Comparison of ENCODE assay signal across 1 cellular context in genomic region chr10:72215611-72216549, GRCh38.
TF ChIP-seq lines count a peak whose summit lies in the region.

ANAPC16 (plus strand) TSS chr10:72216012; CDS start chr10:72223915, 7,903 bp downstream.
A gene with protein sequence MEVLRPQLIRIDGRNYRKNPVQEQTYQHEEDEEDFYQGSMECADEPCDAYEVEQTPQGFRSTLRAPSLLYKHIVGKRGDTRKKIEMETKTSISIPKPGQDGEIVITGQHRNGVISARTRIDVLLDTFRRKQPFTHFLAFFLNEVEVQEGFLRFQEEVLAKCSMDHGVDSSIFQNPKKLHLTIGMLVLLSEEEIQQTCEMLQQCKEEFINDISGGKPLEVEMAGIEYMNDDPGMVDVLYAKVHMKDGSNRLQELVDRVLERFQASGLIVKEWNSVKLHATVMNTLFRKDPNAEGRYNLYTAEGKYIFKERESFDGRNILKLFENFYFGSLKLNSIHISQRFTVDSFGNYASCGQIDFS (minus strand): TSS chr10:72216276. CDS start chr10:72213298, 2,978 bp downstream.

TF ChIP-seq in HepG2, 621 proteins besides CTCF, POLR2A, EP300 and RAD21 (continued from another document and continues in another):
- TF ChIP-seq, protein P1, sequence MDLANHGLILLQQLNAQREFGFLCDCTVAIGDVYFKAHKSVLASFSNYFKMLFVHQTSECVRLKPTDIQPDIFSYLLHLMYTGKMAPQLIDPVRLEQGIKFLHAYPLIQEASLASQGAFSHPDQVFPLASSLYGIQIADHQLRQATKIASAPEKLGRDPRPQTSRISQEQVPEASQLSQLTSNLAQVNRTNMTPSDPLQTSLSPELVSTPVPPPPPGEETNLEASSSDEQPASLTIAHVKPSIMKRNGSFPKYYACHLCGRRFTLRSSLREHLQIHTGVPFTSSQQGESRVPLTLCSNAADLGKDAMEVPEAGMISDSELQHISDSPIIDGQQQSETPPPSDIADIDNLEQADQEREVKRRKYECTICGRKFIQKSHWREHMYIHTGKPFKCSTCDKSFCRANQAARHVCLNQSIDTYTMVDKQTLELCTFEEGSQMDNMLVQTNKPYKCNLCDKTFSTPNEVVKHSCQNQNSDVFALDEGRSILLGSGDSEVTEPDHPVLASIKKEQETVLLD (CRISPR knock-in tag; IDR thresholded peaks at IDR 0.05; ENCODE audit: low read depth), result peak; percentile 61; the same call in 1 of the 2 replicates
- TF ChIP-seq FUBP1 (CRISPR knock-in tag; IDR thresholded peaks at IDR 0.05; ENCODE audit: borderline replicate concordance) (peak; percentile 96; the same call in 1 of the 2 replicates), MYNN (CRISPR knock-in tag; IDR thresholded peaks at IDR 0.05; ENCODE audit: low read depth) (no peak), DR1 (CRISPR knock-in tag; IDR thresholded peaks at IDR 0.05) (peak; percentile 42; the same call in 1 of the 2 replicates), TGIF2 (CRISPR knock-in tag; IDR thresholded peaks at IDR 0.05) (peak; percentile 48), ZMAT5 (CRISPR knock-in tag; IDR thresholded peaks at IDR 0.05; ENCODE audit: borderline replicate concordance, low read depth) (no peak), FOXC1 (CRISPR knock-in tag; IDR thresholded peaks at IDR 0.05; ENCODE audit: borderline replicate concordance) (peak; percentile 94), ZSCAN29 (CRISPR knock-in tag; conservative IDR thresholded peaks at IDR 0.05) (peak; percentile 76), ZNF724P (CRISPR knock-in tag; IDR thresholded peaks at IDR 0.05; ENCODE audit: borderline replicate concordance) (peak; percentile 27; the same call in 1 of the 2 replicates), MEIS1 (CRISPR knock-in tag; IDR thresholded peaks at IDR 0.05; ENCODE audit: borderline replicate concordance) (peak; percentile 96), SALL1 (CRISPR knock-in tag; IDR thresholded peaks at IDR 0.05) (peak; percentile 96), RFX3 (CRISPR knock-in tag; IDR thresholded peaks at IDR 0.05) (no peak), MZF1 (CRISPR knock-in tag; IDR thresholded peaks at IDR 0.05; ENCODE audit: borderline replicate concordance) (no peak), ZNF7 (CRISPR knock-in tag; IDR thresholded peaks at IDR 0.05) (no peak), ZNF260 (CRISPR knock-in tag; IDR thresholded peaks at IDR 0.05; ENCODE audit: borderline replicate concordance, low read depth) (no peak), MIER2 (CRISPR knock-in tag; IDR thresholded peaks at IDR 0.05) (no peak), ZNF720 (CRISPR knock-in tag; IDR thresholded peaks at IDR 0.05) (no peak), ZFP36L1 (CRISPR knock-in tag; IDR thresholded peaks at IDR 0.05) (peak; percentile 83), KAT2B (IDR thresholded peaks at IDR 0.05; ENCODE audit: borderline replicate concordance, low read depth, low read length) (no peak), ZNF605 (CRISPR knock-in tag; IDR thresholded peaks at IDR 0.05) (peak; percentile 70; the same call in 1 of the 2 replicates), AKAP8 (CRISPR knock-in tag; IDR thresholded peaks at IDR 0.05) (peak; percentile 70; the same call in 1 of the 2 replicates), ZNF567 (CRISPR knock-in tag; IDR thresholded peaks at IDR 0.05; ENCODE audit: borderline replicate concordance) (peak; percentile 92; the same call in 1 of the 2 replicates), SMAD3 (CRISPR knock-in tag; IDR thresholded peaks at IDR 0.05) (no peak), DDIT3 (CRISPR knock-in tag; IDR thresholded peaks at IDR 0.05) (no peak), KDM3A (CRISPR knock-in tag; IDR thresholded peaks at IDR 0.05; ENCODE audit: low read depth) (peak; percentile 85; the same call in 1 of the 2 replicates)
- TF ChIP-seq, protein P2, sequence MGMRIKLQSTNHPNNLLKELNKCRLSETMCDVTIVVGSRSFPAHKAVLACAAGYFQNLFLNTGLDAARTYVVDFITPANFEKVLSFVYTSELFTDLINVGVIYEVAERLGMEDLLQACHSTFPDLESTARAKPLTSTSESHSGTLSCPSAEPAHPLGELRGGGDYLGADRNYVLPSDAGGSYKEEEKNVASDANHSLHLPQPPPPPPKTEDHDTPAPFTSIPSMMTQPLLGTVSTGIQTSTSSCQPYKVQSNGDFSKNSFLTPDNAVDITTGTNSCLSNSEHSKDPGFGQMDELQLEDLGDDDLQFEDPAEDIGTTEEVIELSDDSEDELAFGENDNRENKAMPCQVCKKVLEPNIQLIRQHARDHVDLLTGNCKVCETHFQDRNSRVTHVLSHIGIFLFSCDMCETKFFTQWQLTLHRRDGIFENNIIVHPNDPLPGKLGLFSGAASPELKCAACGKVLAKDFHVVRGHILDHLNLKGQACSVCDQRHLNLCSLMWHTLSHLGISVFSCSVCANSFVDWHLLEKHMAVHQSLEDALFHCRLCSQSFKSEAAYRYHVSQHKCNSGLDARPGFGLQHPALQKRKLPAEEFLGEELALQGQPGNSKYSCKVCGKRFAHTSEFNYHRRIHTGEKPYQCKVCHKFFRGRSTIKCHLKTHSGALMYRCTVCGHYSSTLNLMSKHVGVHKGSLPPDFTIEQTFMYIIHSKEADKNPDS (CRISPR knock-in tag; IDR thresholded peaks at IDR 0.05), result peak; percentile 74; the same call in 1 of the 2 replicates
- TF ChIP-seq, protein P3, sequence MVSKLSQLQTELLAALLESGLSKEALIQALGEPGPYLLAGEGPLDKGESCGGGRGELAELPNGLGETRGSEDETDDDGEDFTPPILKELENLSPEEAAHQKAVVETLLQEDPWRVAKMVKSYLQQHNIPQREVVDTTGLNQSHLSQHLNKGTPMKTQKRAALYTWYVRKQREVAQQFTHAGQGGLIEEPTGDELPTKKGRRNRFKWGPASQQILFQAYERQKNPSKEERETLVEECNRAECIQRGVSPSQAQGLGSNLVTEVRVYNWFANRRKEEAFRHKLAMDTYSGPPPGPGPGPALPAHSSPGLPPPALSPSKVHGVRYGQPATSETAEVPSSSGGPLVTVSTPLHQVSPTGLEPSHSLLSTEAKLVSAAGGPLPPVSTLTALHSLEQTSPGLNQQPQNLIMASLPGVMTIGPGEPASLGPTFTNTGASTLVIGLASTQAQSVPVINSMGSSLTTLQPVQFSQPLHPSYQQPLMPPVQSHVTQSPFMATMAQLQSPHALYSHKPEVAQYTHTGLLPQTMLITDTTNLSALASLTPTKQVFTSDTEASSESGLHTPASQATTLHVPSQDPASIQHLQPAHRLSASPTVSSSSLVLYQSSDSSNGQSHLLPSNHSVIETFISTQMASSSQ (IDR thresholded peaks at IDR 0.05; ENCODE audit: low read depth), result no peak
- TF ChIP-seq, protein P3 (CRISPR knock-in tag; IDR thresholded peaks at IDR 0.05; ENCODE audit: borderline replicate concordance), result peak; percentile 78; the same call in 1 of the 2 replicates
- TF ChIP-seq, protein P4, sequence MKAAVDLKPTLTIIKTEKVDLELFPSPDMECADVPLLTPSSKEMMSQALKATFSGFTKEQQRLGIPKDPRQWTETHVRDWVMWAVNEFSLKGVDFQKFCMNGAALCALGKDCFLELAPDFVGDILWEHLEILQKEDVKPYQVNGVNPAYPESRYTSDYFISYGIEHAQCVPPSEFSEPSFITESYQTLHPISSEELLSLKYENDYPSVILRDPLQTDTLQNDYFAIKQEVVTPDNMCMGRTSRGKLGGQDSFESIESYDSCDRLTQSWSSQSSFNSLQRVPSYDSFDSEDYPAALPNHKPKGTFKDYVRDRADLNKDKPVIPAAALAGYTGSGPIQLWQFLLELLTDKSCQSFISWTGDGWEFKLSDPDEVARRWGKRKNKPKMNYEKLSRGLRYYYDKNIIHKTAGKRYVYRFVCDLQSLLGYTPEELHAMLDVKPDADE (CRISPR knock-in tag; IDR thresholded peaks at IDR 0.05), result no peak
- TF ChIP-seq, protein P5, sequence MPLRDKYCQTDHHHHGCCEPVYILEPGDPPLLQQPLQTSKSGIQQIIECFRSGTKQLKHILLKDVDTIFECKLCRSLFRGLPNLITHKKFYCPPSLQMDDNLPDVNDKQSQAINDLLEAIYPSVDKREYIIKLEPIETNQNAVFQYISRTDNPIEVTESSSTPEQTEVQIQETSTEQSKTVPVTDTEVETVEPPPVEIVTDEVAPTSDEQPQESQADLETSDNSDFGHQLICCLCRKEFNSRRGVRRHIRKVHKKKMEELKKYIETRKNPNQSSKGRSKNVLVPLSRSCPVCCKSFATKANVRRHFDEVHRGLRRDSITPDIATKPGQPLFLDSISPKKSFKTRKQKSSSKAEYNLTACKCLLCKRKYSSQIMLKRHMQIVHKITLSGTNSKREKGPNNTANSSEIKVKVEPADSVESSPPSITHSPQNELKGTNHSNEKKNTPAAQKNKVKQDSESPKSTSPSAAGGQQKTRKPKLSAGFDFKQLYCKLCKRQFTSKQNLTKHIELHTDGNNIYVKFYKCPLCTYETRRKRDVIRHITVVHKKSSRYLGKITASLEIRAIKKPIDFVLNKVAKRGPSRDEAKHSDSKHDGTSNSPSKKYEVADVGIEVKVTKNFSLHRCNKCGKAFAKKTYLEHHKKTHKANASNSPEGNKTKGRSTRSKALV (CRISPR knock-in tag; IDR thresholded peaks at IDR 0.05), result peak; percentile 91
- TF ChIP-seq, protein P6, sequence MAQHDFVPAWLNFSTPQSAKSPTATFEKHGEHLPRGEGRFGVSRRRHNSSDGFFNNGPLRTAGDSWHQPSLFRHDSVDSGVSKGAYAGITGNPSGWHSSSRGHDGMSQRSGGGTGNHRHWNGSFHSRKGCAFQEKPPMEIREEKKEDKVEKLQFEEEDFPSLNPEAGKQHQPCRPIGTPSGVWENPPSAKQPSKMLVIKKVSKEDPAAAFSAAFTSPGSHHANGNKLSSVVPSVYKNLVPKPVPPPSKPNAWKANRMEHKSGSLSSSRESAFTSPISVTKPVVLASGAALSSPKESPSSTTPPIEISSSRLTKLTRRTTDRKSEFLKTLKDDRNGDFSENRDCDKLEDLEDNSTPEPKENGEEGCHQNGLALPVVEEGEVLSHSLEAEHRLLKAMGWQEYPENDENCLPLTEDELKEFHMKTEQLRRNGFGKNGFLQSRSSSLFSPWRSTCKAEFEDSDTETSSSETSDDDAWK (CRISPR knock-in tag; IDR thresholded peaks at IDR 0.05), result no peak
- TF ChIP-seq, protein P7, sequence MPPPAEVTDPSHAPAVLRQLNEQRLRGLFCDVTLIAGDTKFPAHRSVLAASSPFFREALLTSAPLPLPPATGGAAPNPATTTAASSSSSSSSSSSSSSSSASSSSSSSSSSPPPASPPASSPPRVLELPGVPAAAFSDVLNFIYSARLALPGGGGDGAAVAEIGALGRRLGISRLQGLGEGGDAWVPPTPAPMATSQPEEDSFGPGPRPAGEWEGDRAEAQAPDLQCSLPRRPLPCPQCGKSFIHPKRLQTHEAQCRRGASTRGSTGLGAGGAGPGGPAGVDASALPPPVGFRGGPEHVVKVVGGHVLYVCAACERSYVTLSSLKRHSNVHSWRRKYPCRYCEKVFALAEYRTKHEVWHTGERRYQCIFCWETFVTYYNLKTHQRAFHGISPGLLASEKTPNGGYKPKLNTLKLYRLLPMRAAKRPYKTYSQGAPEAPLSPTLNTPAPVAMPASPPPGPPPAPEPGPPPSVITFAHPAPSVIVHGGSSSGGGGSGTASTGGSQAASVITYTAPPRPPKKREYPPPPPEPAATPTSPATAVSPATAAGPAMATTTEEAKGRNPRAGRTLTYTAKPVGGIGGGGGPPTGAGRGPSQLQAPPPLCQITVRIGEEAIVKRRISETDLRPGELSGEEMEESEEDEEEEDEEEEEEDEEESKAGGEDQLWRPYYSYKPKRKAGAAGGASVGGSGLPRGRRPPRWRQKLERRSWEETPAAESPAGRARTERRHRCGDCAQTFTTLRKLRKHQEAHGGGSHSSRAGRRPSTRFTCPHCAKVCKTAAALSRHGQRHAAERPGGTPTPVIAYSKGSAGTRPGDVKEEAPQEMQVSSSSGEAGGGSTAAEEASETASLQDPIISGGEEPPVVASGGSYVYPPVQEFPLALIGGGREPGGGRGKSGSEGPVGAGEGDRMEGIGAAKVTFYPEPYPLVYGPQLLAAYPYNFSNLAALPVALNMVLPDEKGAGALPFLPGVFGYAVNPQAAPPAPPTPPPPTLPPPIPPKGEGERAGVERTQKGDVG (CRISPR knock-in tag; IDR thresholded peaks at IDR 0.05; ENCODE audit: borderline replicate concordance), result peak; percentile 83; the same call in 1 of the 2 replicates
- TF ChIP-seq, protein P8, sequence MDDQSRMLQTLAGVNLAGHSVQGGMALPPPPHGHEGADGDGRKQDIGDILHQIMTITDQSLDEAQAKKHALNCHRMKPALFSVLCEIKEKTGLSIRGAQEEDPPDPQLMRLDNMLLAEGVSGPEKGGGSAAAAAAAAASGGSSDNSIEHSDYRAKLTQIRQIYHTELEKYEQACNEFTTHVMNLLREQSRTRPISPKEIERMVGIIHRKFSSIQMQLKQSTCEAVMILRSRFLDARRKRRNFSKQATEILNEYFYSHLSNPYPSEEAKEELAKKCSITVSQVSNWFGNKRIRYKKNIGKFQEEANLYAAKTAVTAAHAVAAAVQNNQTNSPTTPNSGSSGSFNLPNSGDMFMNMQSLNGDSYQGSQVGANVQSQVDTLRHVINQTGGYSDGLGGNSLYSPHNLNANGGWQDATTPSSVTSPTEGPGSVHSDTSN (CRISPR knock-in tag; IDR thresholded peaks at IDR 0.05; ENCODE audit: borderline replicate concordance), result no peak
